ENCODE assay signal across 10 cellular contexts in the genomic region with DNA sequence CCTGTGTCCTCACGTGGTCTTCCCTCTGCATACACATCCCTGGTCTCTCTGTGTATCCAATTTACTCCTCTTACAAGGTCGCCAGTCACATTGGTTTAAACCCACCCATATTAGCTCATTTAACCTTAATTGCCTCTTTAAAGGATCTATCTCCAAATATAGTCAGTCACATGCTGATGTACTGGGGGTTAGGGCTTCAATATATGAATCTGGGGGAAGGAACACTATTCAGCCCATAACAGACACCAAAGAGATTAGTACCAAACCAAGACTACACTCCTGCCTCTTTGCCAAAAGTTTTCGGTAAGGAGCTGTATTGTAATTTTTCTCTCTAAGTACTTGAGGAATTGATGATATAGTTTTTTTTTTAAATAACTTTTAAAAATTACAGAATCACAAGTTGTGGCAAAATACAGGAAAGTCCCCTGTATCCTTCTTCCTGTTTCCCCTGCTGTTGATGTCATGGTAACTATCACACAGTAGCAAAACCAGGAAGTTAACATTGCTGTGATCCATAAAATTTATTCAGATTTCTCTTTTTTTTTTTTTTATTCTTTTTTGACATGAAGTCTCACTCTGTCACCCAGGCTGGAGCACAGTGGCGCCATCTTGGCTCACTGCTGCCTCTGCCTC.
DNase-seq lines count a peak whose midpoint lies in the region; ATAC-seq and TF ChIP-seq lines count a peak whose summit lies in the region.
"Had no signal": no experiment of that assay in that cellular context is flagged by ENCODE, and none has a peak within 500 bp of the region (broad histone marks: within the 10 kb centered on the region; RNA-seq: fewer than 3 reads in every experiment).

No MANE protein-coding gene starts in this region.

- H3K27ac ChIP-seq in right atrium auricular region = peak overlapping the region; percentile 74 to 77
- peak overlapping the region; percentile 68 to 77 for H3K27ac ChIP-seq in left lung
- peak overlapping the region; percentile 53 for H3K27ac ChIP-seq in vagina

- peak overlapping the region; percentile 15 for H3K9ac ChIP-seq in adipocyte (ENCODE audit: low read length)

- H3K36me3 ChIP-seq in right atrium auricular region (peaks cover 4% of the 10 kb centered on the region), adipocyte (ENCODE audit: control insufficient read depth, insufficient read depth, low read length, severe bottlenecking) (no peaks in the 10 kb centered on the region), left lung (peaks cover 0 to 12% of the 10 kb centered on the region in 2 donors), vagina (peaks cover 0 to 6% of the 10 kb centered on the region in 2 donors)

- DNase-seq in right atrium auricular region (ENCODE audit: low spot score) = no peak
- DNase-seq in Right ventricle myocardium superior = no peak
- DNase-seq in adipocyte (ENCODE audit: low read depth) = peak; percentile 20
- no peak for DNase-seq in left lung
- DNase-seq in vagina (ENCODE audit: extremely low spot score in 2 of 2) = no peak
- no peak for DNase-seq in middle frontal gyrus (ENCODE audit: extremely low spot score, low spot score)
- DNase-seq in erythroblast (lab: John Stamatoyannopoulos, UW) = no peak
- DNase-seq: activated CD4-positive, alpha-beta T cell treated with anti-CD3 and anti-CD28 coated beads for 48 hours had no signal

- intact Hi-C loops in Right ventricle myocardium superior (cut with DNase I) (no loop called here), left lung (cut with DNase I) (no loop called here), vagina (cut with DNase I) (loop anchor here (10.0 kb wide), 1 partner anchor 103 kb away; no protein-coding TSS in a partner anchor)

- H3K4me1 ChIP-seq in right atrium auricular region = peaks cover 0 to 88% of the 10 kb centered on the region in 2 donors
- peaks cover 35% of the 10 kb centered on the region for H3K4me1 ChIP-seq in adipocyte (ENCODE audit: control insufficient read depth, insufficient read depth, low read length)
- peaks cover 11 to 26% of the 10 kb centered on the region in 2 donors for H3K4me1 ChIP-seq in left lung
- H3K4me1 ChIP-seq in vagina = peaks cover 24% of the 10 kb centered on the region

- ATAC-seq in Right ventricle myocardium superior (ENCODE audit: poor library complexity) (no peak), left lung (peak; percentile 17), HG03432 (IDR thresholded peaks at IDR 0.05; ENCODE audit: unreplicated experiment) (no peak)
- ATAC-seq: Panc1 had no signal

- H3K27me3 ChIP-seq in right atrium auricular region (no peaks in the 10 kb centered on the region), adipocyte (replicated peaks; ENCODE audit: control insufficient read depth, insufficient read depth, low read length) (no peaks in the 10 kb centered on the region), left lung (no peaks in the 10 kb centered on the region), vagina (no peaks in the 10 kb centered on the region)

- H3K4me3 ChIP-seq in right atrium auricular region (peak overlapping the region in 1 of 2 donors; percentile 3), adipocyte (ENCODE audit: low read length) (peak overlapping the region; percentile 48), left lung (no peak overlapping the region), vagina (no peak overlapping the region)

- TF ChIP-seq POLR2A in vagina (IDR thresholded peaks at IDR 0.05) = no peak
- TF ChIP-seq POLR2A in erythroblast (IDR thresholded peaks at IDR 0.05; ENCODE audit: low read length) = no peak

- TF ChIP-seq CTCF in right atrium auricular region (IDR thresholded peaks at IDR 0.05) (no peak), left lung (IDR thresholded peaks at IDR 0.05) (no peak), vagina (IDR thresholded peaks at IDR 0.05) (no peak)

- H3K9me3 ChIP-seq in right atrium auricular region (no peaks in the 10 kb centered on the region), adipocyte (ENCODE audit: control insufficient read depth, low read length) (no peaks in the 10 kb centered on the region), left lung (no peaks in the 10 kb centered on the region), vagina (no peaks in the 10 kb centered on the region)
